In the genomic region with DNA sequence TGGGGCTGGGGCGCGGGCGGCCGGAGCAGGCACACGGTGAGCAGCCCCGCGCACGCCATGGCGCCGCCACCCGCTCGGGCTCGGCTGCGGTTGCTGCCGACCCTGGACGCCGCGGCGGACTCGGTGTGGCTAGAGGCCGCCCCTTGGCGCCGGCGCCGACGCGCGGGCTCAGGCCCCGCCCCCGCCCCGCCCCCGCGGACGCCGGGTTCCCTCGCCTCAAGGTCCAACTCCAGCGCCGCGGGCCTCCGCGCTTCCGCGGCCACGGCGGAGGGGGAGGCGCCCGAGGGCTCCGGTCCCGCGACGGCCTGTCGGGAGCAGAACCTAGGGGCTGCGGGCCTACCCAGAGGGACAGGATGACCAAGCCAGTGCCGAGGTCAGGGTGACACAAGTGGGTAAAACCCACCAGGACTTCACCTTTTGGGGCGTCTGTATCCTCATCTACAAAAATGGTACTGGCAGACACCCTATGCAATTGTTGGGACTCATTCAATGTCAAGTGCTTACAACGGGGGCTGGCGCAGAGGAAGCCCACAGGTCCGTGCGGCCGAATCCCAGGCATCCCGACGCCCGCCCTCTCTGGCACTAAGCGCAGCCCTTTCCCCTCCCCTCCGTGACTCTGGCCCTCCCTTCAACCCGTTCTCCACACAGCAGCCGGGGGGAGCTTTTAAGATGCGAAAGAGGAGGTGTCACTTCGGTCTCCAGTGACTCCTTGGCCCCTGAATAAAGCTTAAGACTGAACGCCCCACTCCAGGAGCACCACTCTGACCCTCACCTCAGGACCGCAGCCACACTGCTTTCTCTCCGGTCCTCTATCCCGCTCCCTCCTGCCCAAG, we compare ENCODE assay signal across 8 cellular contexts. TPM values are rescaled to one million over a fixed set of nuclear protein-coding genes. Genes with fewer than 3 reads are reported as not detected.
DNase-seq lines count a peak whose midpoint lies in the region; ATAC-seq and TF ChIP-seq lines count a peak whose summit lies in the region.

A gene with protein sequence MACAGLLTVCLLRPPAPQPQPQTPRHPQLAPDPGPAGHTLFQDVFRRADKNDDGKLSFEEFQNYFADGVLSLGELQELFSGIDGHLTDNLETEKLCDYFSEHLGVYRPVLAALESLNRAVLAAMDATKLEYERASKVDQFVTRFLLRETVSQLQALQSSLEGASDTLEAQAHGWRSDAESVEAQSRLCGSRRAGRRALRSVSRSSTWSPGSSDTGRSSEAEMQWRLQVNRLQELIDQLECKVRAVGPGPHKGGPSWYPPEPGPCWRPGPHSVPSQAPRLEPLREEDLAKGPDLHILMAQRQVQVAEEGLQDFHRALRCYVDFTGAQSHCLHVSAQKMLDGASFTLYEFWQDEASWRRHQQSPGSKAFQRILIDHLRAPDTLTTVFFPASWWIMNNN (minus strand): TSS at position 135 of the 833 bp plus-strand sequence. CDS start 76 bp downstream, at position 59.

- TF ChIP-seq CTCF in 22Rv1 (IDR thresholded peaks at IDR 0.05): 0 out of 2 replicates have a peak, but pooled peaks have one; percentile 5
- no peak for TF ChIP-seq CTCF in GM13976 (IDR thresholded peaks at IDR 0.05; ENCODE audit: borderline replicate concordance, control extremely low read depth, extremely low read depth, insufficient read depth, missing control alignments)
- TF ChIP-seq CTCF in activated CD8-positive, alpha-beta T cell treated with anti-CD3 and anti-CD28 coated beads for 36 hours (IDR thresholded peaks at IDR 0.05): no peak

- peak within 1 kb of the TSS; percentile 78 for H3K27ac Mint-ChIP-seq in activated CD8-positive, alpha-beta T cell treated with anti-CD3 and anti-CD28 coated beads for 36 hours
- H3K27ac Mint-ChIP-seq in effector memory CD8-positive, alpha-beta T cell: peak within 1 kb of the TSS; percentile 86 to 91

- H3K27ac ChIP-seq in 22Rv1: peak within 1 kb of the TSS; percentile 98

- intact Hi-C loops in activated CD8-positive, alpha-beta T cell treated with anti-CD3 and anti-CD28 coated beads for 36 hours (cut with micrococcal nuclease): no loop called here

- POLR2A ChIA-PET in activated CD8-positive, alpha-beta T cell treated with anti-CD3 and anti-CD28 coated beads for 36 hours (lab: Charles Lee): interaction anchor here (1.0 to 15.4 kb wide), 3 partner anchors 5 to 15 kb away, joined by 3 to 262 read pairs (median 262); a partner anchor contains a TSS

- ATAC-seq in HG03108 (IDR thresholded peaks at IDR 0.05; ENCODE audit: unreplicated experiment): peak; percentile 65
- ATAC-seq in activated CD8-positive, alpha-beta T cell treated with anti-CD3 and anti-CD28 coated beads for 36 hours: peak; percentile 78
- ATAC-seq in effector memory CD8-positive, alpha-beta T cell (replicated peaks): peak; percentile 91

- no peaks in the 10 kb centered on the region for H3K27me3 Mint-ChIP-seq in activated CD8-positive, alpha-beta T cell treated with anti-CD3 and anti-CD28 coated beads for 36 hours
- H3K27me3 Mint-ChIP-seq in effector memory CD8-positive, alpha-beta T cell: no peaks in the 10 kb centered on the region

- H3K9me3 Mint-ChIP-seq in activated CD8-positive, alpha-beta T cell treated with anti-CD3 and anti-CD28 coated beads for 36 hours: no peaks in the 10 kb centered on the region
- no peaks in the 10 kb centered on the region for H3K9me3 Mint-ChIP-seq in effector memory CD8-positive, alpha-beta T cell

- peak within 1 kb of the TSS; percentile 83 for H3K4me3 Mint-ChIP-seq in activated CD8-positive, alpha-beta T cell treated with anti-CD3 and anti-CD28 coated beads for 36 hours
- peak within 1 kb of the TSS; percentile 88 to 90 for H3K4me3 Mint-ChIP-seq in effector memory CD8-positive, alpha-beta T cell

- CTCF ChIA-PET in activated CD8-positive, alpha-beta T cell treated with anti-CD3 and anti-CD28 coated beads for 36 hours (lab: Charles Lee): interaction anchor here (0.8 to 1.4 kb wide), 2 partner anchors 7 to 202 kb away, joined by 3 to 4 read pairs; a partner anchor contains a TSS

- H3K36me3 Mint-ChIP-seq in activated CD8-positive, alpha-beta T cell treated with anti-CD3 and anti-CD28 coated beads for 36 hours (ENCODE audit: low read depth): peaks cover 30% of the 10 kb centered on the region
- peaks cover 4% of the 10 kb centered on the region for H3K36me3 Mint-ChIP-seq in effector memory CD8-positive, alpha-beta T cell (ENCODE audit: insufficient read depth)

- in situ Hi-C loops in GM13976 (cut with MboI; ENCODE audit: low sequenced_read_pairs, unreplicated experiment): no loop called here

- H3K4me1 Mint-ChIP-seq in activated CD8-positive, alpha-beta T cell treated with anti-CD3 and anti-CD28 coated beads for 36 hours (ENCODE audit: low read depth): peaks cover 31% of the 10 kb centered on the region
- H3K4me1 Mint-ChIP-seq in effector memory CD8-positive, alpha-beta T cell (ENCODE audit: low read depth in 2 of 2): peaks cover 28 to 31% of the 10 kb centered on the region in 2 donors

- DNase-seq in GM13976 (ENCODE audit: low spot score) (peak; percentile 92), NCI-H69 (lab: John Stamatoyannopoulos, UW) (peak; percentile 93), medulla oblongata (ENCODE audit: extremely low spot score) (peak; percentile 83)
- DNase-seq in activated CD8-positive, alpha-beta T cell treated with anti-CD3 and anti-CD28 coated beads for 36 hours: peak; percentile 68
- peak; percentile 40 to 52 (median 42) for DNase-seq in effector memory CD8-positive, alpha-beta T cell
- peak; percentile 53 to 64 for DNase-seq in stimulated activated CD8-positive, alpha-beta memory T cell treated with anti-CD3 and anti-CD28 coated beads, Interleukin-2, amount 100 ng/mL, for 48 hours (ENCODE audit: low read depth in 2 of 2)

RNA-seq across cellular contexts. Expression of the gene that starts here (rescaled TPM):
- 10 to 100 TPM; 13.7 to 16.0 TPM for total RNA-seq in activated CD8-positive, alpha-beta T cell treated with anti-CD3 and anti-CD28 coated beads for 36 hours

Comparison
In these comparisons a context has a peak if more than half of its experiments do, and no peak if none do; other contexts are left out.
1. Peak in every context shown above with its lines: DNase-seq, ATAC-seq and H3K27ac ChIP-seq.
2. DNase-seq: peak in every context shown above with its lines; median percentile 93 in NCI-H69; 92 in GM13976; 83 in medulla oblongata; 68 in activated CD8-positive, alpha-beta T cell treated with anti-CD3 and anti-CD28 coated beads for 36 hours; 58 in stimulated activated CD8-positive, alpha-beta memory T cell treated with anti-CD3 and anti-CD28 coated beads, Interleukin-2, amount 100 ng/mL, for 48 hours; 42 in effector memory CD8-positive, alpha-beta T cell.